1 cellular context compared by ENCODE assay signal in genomic region chrX:84907324-84907946, GRCh38.
TF ChIP-seq lines count a peak whose summit lies in the region.

No MANE protein-coding gene starts in this region.

TF ChIP-seq in HCT116, 20 proteins besides CTCF, POLR2A, EP300 and RAD21 (continued from another document):
- TF ChIP-seq ATF3 (IDR thresholded peaks at IDR 0.05) (no peak), CBX3 (IDR thresholded peaks at IDR 0.05; ENCODE audit: low read depth) (no peak), POLR2AphosphoS5 (IDR thresholded peaks at IDR 0.05; ENCODE audit: low read depth, low read length) (no peak)
